1 cellular context compared by ENCODE assay signal in the genomic region with DNA sequence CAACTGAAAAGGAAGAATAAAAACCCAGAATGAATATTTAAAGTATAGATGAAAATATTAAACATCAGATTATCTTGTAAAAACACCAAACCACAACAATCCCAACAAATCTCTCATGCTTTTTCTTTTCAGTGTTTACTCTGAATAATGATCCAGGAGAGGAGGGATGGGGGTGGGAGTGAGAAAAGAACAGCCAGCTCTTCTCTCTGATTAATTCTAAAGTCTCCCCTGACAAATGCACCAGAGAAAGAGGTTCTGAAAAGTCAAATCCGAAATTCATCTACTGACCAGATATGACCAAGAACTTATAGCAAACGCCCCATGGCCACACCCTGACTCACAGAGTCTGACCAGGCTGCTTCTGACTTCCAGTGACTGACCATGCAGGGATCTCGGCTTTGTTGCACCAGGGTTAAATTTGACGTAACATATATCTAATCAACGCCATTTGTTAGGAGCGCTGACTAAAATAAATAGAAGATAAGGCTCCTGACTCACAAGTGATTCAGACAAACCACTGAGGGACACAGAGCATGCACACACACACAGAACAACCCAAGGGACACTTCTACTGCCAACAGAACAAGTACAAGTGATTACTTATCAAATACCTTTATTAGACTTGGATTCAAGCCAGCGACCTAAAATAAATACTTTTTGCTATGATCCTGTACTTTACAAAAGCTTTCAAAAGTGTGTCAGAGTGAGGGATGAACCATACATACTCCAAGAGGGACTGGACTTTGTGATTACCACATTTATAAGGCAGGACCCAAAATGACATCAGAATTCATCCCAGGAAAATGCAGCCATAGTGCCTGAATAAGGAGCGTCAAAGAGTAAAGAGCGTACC.
TF ChIP-seq lines count a peak whose summit lies in the region.

No MANE protein-coding gene starts in this region.

TF ChIP-seq in A549, 52 proteins besides CTCF, POLR2A, EP300 and RAD21 (continued from another document):
- TF ChIP-seq, protein P1, sequence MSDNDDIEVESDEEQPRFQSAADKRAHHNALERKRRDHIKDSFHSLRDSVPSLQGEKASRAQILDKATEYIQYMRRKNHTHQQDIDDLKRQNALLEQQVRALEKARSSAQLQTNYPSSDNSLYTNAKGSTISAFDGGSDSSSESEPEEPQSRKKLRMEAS (IDR thresholded peaks at IDR 0.05): peak; percentile 82
- TF ChIP-seq FOSL2 (IDR thresholded peaks at IDR 0.05): peak; percentile 97
- peak; percentile 98 for TF ChIP-seq FOSL2 (CRISPR knock-in tag; IDR thresholded peaks at IDR 0.05)
- TF ChIP-seq, protein P2, sequence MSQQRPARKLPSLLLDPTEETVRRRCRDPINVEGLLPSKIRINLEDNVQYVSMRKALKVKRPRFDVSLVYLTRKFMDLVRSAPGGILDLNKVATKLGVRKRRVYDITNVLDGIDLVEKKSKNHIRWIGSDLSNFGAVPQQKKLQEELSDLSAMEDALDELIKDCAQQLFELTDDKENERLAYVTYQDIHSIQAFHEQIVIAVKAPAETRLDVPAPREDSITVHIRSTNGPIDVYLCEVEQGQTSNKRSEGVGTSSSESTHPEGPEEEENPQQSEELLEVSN (IDR thresholded peaks at IDR 0.05; ENCODE audit: borderline replicate concordance, low read depth): no peak
- no peak for TF ChIP-seq RARB (CRISPR knock-in tag; IDR thresholded peaks at IDR 0.05)
- TF ChIP-seq EHMT2 (IDR thresholded peaks at IDR 0.05; ENCODE audit: low read depth): no peak
- TF ChIP-seq, protein P3, sequence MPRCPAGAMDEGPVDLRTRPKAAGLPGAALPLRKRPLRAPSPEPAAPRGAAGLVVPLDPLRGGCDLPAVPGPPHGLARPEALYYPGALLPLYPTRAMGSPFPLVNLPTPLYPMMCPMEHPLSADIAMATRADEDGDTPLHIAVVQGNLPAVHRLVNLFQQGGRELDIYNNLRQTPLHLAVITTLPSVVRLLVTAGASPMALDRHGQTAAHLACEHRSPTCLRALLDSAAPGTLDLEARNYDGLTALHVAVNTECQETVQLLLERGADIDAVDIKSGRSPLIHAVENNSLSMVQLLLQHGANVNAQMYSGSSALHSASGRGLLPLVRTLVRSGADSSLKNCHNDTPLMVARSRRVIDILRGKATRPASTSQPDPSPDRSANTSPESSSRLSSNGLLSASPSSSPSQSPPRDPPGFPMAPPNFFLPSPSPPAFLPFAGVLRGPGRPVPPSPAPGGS (IDR thresholded peaks at IDR 0.05): peak; percentile 94
